In the genomic region with DNA sequence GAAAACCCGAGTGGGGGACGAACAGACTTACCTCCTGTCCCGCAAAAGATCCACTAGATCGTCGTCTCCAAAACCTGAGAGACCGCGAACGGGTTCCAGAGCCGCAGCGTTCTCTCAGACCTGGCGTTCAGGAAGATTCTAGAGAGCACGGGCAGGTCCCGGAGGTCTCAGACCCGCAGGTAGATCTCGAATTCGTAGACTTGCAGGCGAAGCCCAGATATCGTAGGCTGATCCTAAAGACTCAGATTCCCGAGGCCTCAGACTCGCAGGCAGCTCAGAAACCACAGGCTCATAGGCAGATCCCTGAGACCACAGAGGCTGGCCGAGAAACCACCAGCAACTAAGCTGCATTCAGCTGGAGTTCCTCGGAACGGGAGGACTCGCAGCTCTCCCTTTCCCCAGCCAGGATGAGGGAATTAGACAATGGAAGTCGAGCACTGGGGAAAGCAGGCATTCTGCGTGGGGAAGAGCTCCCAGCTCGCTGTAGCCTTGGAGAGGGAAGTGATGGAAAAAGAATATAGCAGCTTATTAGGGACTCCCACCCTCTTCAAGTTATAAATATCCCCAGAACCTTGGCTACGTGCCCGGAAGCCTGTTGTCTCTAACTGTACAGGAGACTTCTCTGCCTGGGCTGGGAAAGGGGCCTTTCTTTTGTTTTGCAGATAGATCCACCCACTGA, we compare ENCODE assay signal across 8 cellular contexts. TPM values are rescaled to one million over a fixed set of nuclear protein-coding genes. Genes with fewer than 3 reads are reported as not detected.
DNase-seq lines count a peak whose midpoint lies in the region; ATAC-seq, FAIRE-seq and TF ChIP-seq lines count a peak whose summit lies in the region.

Gene ZNF436 (minus strand): TSS at position 502 of the 679 bp plus-strand sequence. CDS start 1,831 bp downstream, outside the sequence.

- H3K27me3 ChIP-seq in keratinocyte (ENCODE audit: control insufficient read depth, extremely low read depth, insufficient read depth, low read length): no peaks in the 10 kb centered on the region
- no peaks in the 10 kb centered on the region for H3K27me3 ChIP-seq in skeletal muscle tissue (ENCODE audit: control insufficient read depth in 3 of 3, insufficient read depth in 3 of 3, low read length in 3 of 3)

- peaks cover 3% of the 10 kb centered on the region for H3K9me1 ChIP-seq in keratinocyte (ENCODE audit: control insufficient read depth, extremely low read depth, insufficient read depth, low read length)

- H3K4me3 ChIP-seq in keratinocyte (ENCODE audit: control insufficient read depth in 2 of 3, extremely low read depth in 1 of 3, insufficient read depth in 2 of 3, low read depth in 1 of 3, low read length in 3 of 3) (peak within 1 kb of the TSS; percentile 73 to 100 (median 94)), skeletal muscle tissue (ENCODE audit: low read length in 3 of 3) (peak within 1 kb of the TSS; percentile 99 to 100 (median 100))

- H3K4me2 ChIP-seq in keratinocyte (ENCODE audit: control insufficient read depth, extremely low read depth, insufficient read depth, low read depth, low read length): peak within 1 kb of the TSS; percentile 87

- no peak for TF ChIP-seq POLR2A in GM12892 (IDR thresholded peaks at IDR 0.05; ENCODE audit: low read depth, low read length)

- H3K4me1 ChIP-seq in keratinocyte (ENCODE audit: control insufficient read depth, extremely low read depth, insufficient read depth, low read length) (peaks cover 35% of the 10 kb centered on the region), skeletal muscle tissue (ENCODE audit: control insufficient read depth in 3 of 3, insufficient read depth in 3 of 3, low read length in 3 of 3) (peaks cover 50 to 64% (median 57%) of the 10 kb centered on the region in 3 donors)

- H3K9me3 Mint-ChIP-seq in chondrocyte (ENCODE audit: low read depth): peaks cover 7% of the 10 kb centered on the region

- ATAC-seq in GM19328 (IDR thresholded peaks at IDR 0.05; ENCODE audit: unreplicated experiment) (no peak), GM21526 (IDR thresholded peaks at IDR 0.05; ENCODE audit: low FRiP score, unreplicated experiment) (no peak)

- peaks cover 1 to 5% of the 10 kb centered on the region in 2 experiments for H3K36me3 ChIP-seq in keratinocyte (ENCODE audit: control insufficient read depth in 2 of 2, extremely low read depth in 1 of 2, insufficient read depth in 2 of 2, low read length in 2 of 2)
- H3K36me3 ChIP-seq in skeletal muscle tissue (ENCODE audit: control insufficient read depth in 3 of 3, insufficient read depth in 3 of 3, low read length in 3 of 3): peaks cover 15 to 25% (median 18%) of the 10 kb centered on the region in 3 donors

- no peaks in the 10 kb centered on the region for H4K20me1 ChIP-seq in keratinocyte (ENCODE audit: control insufficient read depth, extremely low read depth, insufficient read depth, low read length)

- H3K4me3 Mint-ChIP-seq in chondrocyte (ENCODE audit: unreplicated experiment): peak within 1 kb of the TSS; percentile 83

- peak within 1 kb of the TSS; percentile 100 for H2AFZ ChIP-seq in keratinocyte (ENCODE audit: control insufficient read depth, low read length)

- H3K36me3 Mint-ChIP-seq in chondrocyte (ENCODE audit: low read depth): peaks cover 26% of the 10 kb centered on the region

- H3K4me1 Mint-ChIP-seq in chondrocyte (ENCODE audit: low read depth): peaks cover 46% of the 10 kb centered on the region

- DNase-seq in GM12892 (ENCODE audit: insufficient read length): no peak
- DNase-seq in NCI-H2081 (lab: John Stamatoyannopoulos, UW): peak; percentile 81 to 87
- no peak for DNase-seq in chondrocyte (ENCODE audit: low spot score)
- no peak for DNase-seq in keratinocyte (ENCODE audit: low read depth, low spot score)

- H3K27me3 Mint-ChIP-seq in chondrocyte (ENCODE audit: low read depth): no peaks in the 10 kb centered on the region

- peak within 1 kb of the TSS; percentile 91 for H3K27ac ChIP-seq in VCaP
- peak within 1 kb of the TSS; percentile 97 for H3K27ac ChIP-seq in keratinocyte (ENCODE audit: control insufficient read depth, insufficient read depth, low read length)
- H3K27ac ChIP-seq in skeletal muscle tissue (ENCODE audit: low read depth, low read length): peak within 1 kb of the TSS; percentile 98

- dilution Hi-C loops in keratinocyte (cut with MboI; ENCODE audit: extremely low pct_ligation_motif_present, low sequenced_read_pairs): no loop called here

- H3K9ac ChIP-seq in keratinocyte (ENCODE audit: control insufficient read depth, extremely low read depth, insufficient read depth, low read length) (peak within 1 kb of the TSS; percentile 97), skeletal muscle tissue (ENCODE audit: low read depth in 1 of 3, low read length in 3 of 3) (peak within 1 kb of the TSS; percentile 99 to 100 (median 99))

- H3K9me3 ChIP-seq in keratinocyte (ENCODE audit: control insufficient read depth, low read depth, low read length) (peaks cover 3% of the 10 kb centered on the region), skeletal muscle tissue (ENCODE audit: control insufficient read depth in 3 of 3, low read length in 3 of 3) (peaks cover 0 to 3% (median 0%) of the 10 kb centered on the region in 3 donors)

- peaks cover 21% of the 10 kb centered on the region for H3K79me2 ChIP-seq in keratinocyte (ENCODE audit: control insufficient read depth, insufficient read depth, low read length)

- FAIRE-seq in GM12892 (lab: Jason Lieb, UNC) (peak; percentile 46), keratinocyte (lab: Jason Lieb, UNC) (no peak)

- TF ChIP-seq CTCF in VCaP (conservative IDR thresholded peaks at IDR 0.05) (no peak), chondrocyte (IDR thresholded peaks at IDR 0.05) (no peak), keratinocyte (optimal IDR thresholded peaks at IDR 0.05 in 1 of 3, IDR thresholded peaks at IDR 0.05 in 1 of 3, conservative IDR thresholded peaks at IDR 0.05 in 1 of 3; ENCODE audit: extremely low read depth in 1 of 3, insufficient read depth in 2 of 3, low read length in 3 of 3) (no peak)

- peak within 1 kb of the TSS; percentile 99 for H3K27ac Mint-ChIP-seq in chondrocyte (ENCODE audit: unreplicated experiment)

RNA-seq across cellular contexts. Expression of gene ZNF436, which starts in this region (rescaled TPM):
- 2.3 TPM for polyA plus RNA-seq in GM12892 (2012; ENCODE audit: missing spikeins)
- 17.0 to 18.6 TPM (median 17.4 TPM) in 3 replicates for total RNA-seq in chondrocyte
- 8.9 to 12.6 TPM (median 11.6 TPM) in 3 replicates for polyA plus RNA-seq in keratinocyte
- 6.0 TPM for polyA plus RNA-seq in keratinocyte (2011; ENCODE audit: low read depth)
- 6.0 and 10.6 TPM in 2 replicates for polyA plus RNA-seq in keratinocyte (2011; cell fraction: cytosol; rRNA removed)
- 13.0 and 15.3 TPM in 2 replicates for polyA plus RNA-seq in keratinocyte (2011; cell fraction: nucleus; rRNA removed)
- 7.0 and 8.6 TPM in 2 replicates for polyA plus RNA-seq in keratinocyte (2012; ENCODE audit: low replicate concordance)
- 6.3 to 22.8 TPM (median 21.8 TPM) in 3 replicates for polyA minus RNA-seq in keratinocyte
- polyA minus RNA-seq in keratinocyte (2011; cell fraction: cytosol; rRNA and poly(A)+ RNA removed): 12.1 TPM
- 13.0 and 23.0 TPM in 2 replicates for polyA minus RNA-seq in keratinocyte (2011; cell fraction: nucleus; rRNA and poly(A)+ RNA removed)
- 67.3 TPM for total RNA-seq in skeletal muscle tissue

Comparison
In these comparisons a context has a peak if more than half of its experiments do, and no peak if none do; other contexts are left out.
1. DNase-seq: peak in NCI-H2081 (2 of 2); none in GM12892 (single experiment), chondrocyte (single experiment) and keratinocyte (single experiment).
2. Peak in every context shown above with its lines, with median percentiles within 50 percentile points of each other: H3K27ac ChIP-seq.